12 cellular contexts compared by ENCODE assay signal in genomic region chr15:33074942-33075341, GRCh38.
DNase-seq lines count a peak whose midpoint lies in the region; ATAC-seq and TF ChIP-seq lines count a peak whose summit lies in the region.
"Had no signal": no experiment of that assay in that cellular context is flagged by ENCODE, and none has a peak within 500 bp of the region (broad histone marks: within the 10 kb centered on the region; RNA-seq: fewer than 3 reads in every experiment).

No MANE protein-coding gene starts in this region.

- H3K4me3 Mint-ChIP-seq in activated T-helper 1 cell treated with anti-CD3 and anti-CD28 coated beads, Interleukin-12 subunit alpha, Interleukin-12 subunit beta, Interleukin-2, Interleukin-4 antibody, amounts not matched to agents 30 ng/mL and 10 ng/mL and 1 ng/mL, durations not matched to agents 14 hours and 24 hours and 36 hours, result no peak overlapping the region

- no peak overlapping the region for H2AFZ ChIP-seq in OCI-LY7 (ENCODE audit: low read length)

- no peak overlapping the region for H3K4me2 ChIP-seq in OCI-LY7 (ENCODE audit: low read length)

- no peaks in the 10 kb centered on the region for H3K9me2 ChIP-seq in OCI-LY7 (ENCODE audit: insufficient read depth, low read length)

- CTCF ChIA-PET in OCI-LY7 (lab: Charles Lee; ENCODE audit: unreplicated experiment), result no interaction called here
- CTCF ChIA-PET in HEK293T (lab: Yijun Ruan, JAX), result no interaction called here

- POLR2A ChIA-PET in OCI-LY7 (lab: Charles Lee) (no interaction called here), HEK293T (lab: Yijun Ruan, JAX) (no interaction called here)

- no peak for ATAC-seq in foreskin keratinocyte

- intact Hi-C loops in left ventricle myocardium inferior (cut with micrococcal nuclease) (no loop called here), cardiac septum (cut with DNase I) (no loop called here), OCI-LY7 (cut with micrococcal nuclease; ENCODE audit: unreplicated experiment) (no loop called here)
- intact Hi-C loops in activated T-helper 1 cell treated with anti-CD3 and anti-CD28 coated beads, Interleukin-12 subunit alpha, Interleukin-12 subunit beta, Interleukin-2, Interleukin-4 antibody, amounts not matched to agents 30 ng/mL and 10 ng/mL and 1 ng/mL, durations not matched to agents 14 hours and 24 hours and 36 hours (cut with micrococcal nuclease), result no loop called here

- H3K9me3 ChIP-seq in left ventricle myocardium inferior (replicated peaks) (no peaks in the 10 kb centered on the region), OCI-LY7 (ENCODE audit: low read length) (no peaks in the 10 kb centered on the region), BE2C (no peaks in the 10 kb centered on the region)

- H3K36me3 ChIP-seq in left ventricle myocardium inferior (no peaks in the 10 kb centered on the region), OCI-LY7 (ENCODE audit: insufficient read depth, low read length) (no peaks in the 10 kb centered on the region), BE2C (no peaks in the 10 kb centered on the region)

- H3K27ac ChIP-seq in left ventricle myocardium inferior (replicated peaks) (no peak overlapping the region), OCI-LY7 (ENCODE audit: low read depth, low read length, poor library complexity, severe bottlenecking) (no peak overlapping the region), foreskin keratinocyte (no peak overlapping the region)

- TF ChIP-seq CTCF in left ventricle myocardium inferior (IDR thresholded peaks at IDR 0.05; ENCODE audit: borderline replicate concordance) (peak; percentile 47), OCI-LY7 (conservative IDR thresholded peaks at IDR 0.05; ENCODE audit: low read length) (no peak), foreskin keratinocyte (conservative IDR thresholded peaks at IDR 0.05) (peak; percentile 47), BE2C (IDR thresholded peaks at IDR 0.05; ENCODE audit: low read depth, low read length) (no peak; the same call in 1 of the 2 replicates)

- H3K36me3 Mint-ChIP-seq in activated T-helper 1 cell treated with anti-CD3 and anti-CD28 coated beads, Interleukin-12 subunit alpha, Interleukin-12 subunit beta, Interleukin-2, Interleukin-4 antibody, amounts not matched to agents 30 ng/mL and 10 ng/mL and 1 ng/mL, durations not matched to agents 14 hours and 24 hours and 36 hours (ENCODE audit: low read depth), result no peaks in the 10 kb centered on the region

- no peak overlapping the region for H3K27ac Mint-ChIP-seq in activated T-helper 1 cell treated with anti-CD3 and anti-CD28 coated beads, Interleukin-12 subunit alpha, Interleukin-12 subunit beta, Interleukin-2, Interleukin-4 antibody, amounts not matched to agents 30 ng/mL and 10 ng/mL and 1 ng/mL, durations not matched to agents 14 hours and 24 hours and 36 hours

- BruUV-seq in OCI-LY7 (replicated peaks; lab: Mats Ljungman, UMichigan), result no TSS peak

- H3K4me3 ChIP-seq in left ventricle myocardium inferior (no peak overlapping the region), OCI-LY7 (ENCODE audit: low read depth, low read length, poor library complexity, severe bottlenecking) (no peak overlapping the region), BE2C (ENCODE audit: low read depth, low read length) (no peak overlapping the region)

- no peaks in the 10 kb centered on the region for H4K20me1 ChIP-seq in OCI-LY7 (ENCODE audit: insufficient read depth, low read length)

- H3K27me3 Mint-ChIP-seq in activated T-helper 1 cell treated with anti-CD3 and anti-CD28 coated beads, Interleukin-12 subunit alpha, Interleukin-12 subunit beta, Interleukin-2, Interleukin-4 antibody, amounts not matched to agents 30 ng/mL and 10 ng/mL and 1 ng/mL, durations not matched to agents 14 hours and 24 hours and 36 hours (ENCODE audit: insufficient read depth), result peaks cover 18% of the 10 kb centered on the region

- H3K9me3 Mint-ChIP-seq in activated T-helper 1 cell treated with anti-CD3 and anti-CD28 coated beads, Interleukin-12 subunit alpha, Interleukin-12 subunit beta, Interleukin-2, Interleukin-4 antibody, amounts not matched to agents 30 ng/mL and 10 ng/mL and 1 ng/mL, durations not matched to agents 14 hours and 24 hours and 36 hours, result no peaks in the 10 kb centered on the region

- H3K27me3 ChIP-seq in left ventricle myocardium inferior (ENCODE audit: low read depth) (no peaks in the 10 kb centered on the region), foreskin keratinocyte (no peaks in the 10 kb centered on the region), BE2C (no peaks in the 10 kb centered on the region)

- H3K4me1 Mint-ChIP-seq in activated T-helper 1 cell treated with anti-CD3 and anti-CD28 coated beads, Interleukin-12 subunit alpha, Interleukin-12 subunit beta, Interleukin-2, Interleukin-4 antibody, amounts not matched to agents 30 ng/mL and 10 ng/mL and 1 ng/mL, durations not matched to agents 14 hours and 24 hours and 36 hours (ENCODE audit: low read depth), result no peaks in the 10 kb centered on the region

- DNase-seq in left ventricle myocardium inferior (no peak), cardiac septum (ENCODE audit: low spot score) (no peak), OCI-LY7 (ENCODE audit: low spot score) (peak; percentile 3), foreskin keratinocyte (no peak), BE2C (no peak), HEK293T (ENCODE audit: extremely low spot score) (no peak), hepatic stellate cell (ENCODE audit: low spot score) (no peak)
- DNase-seq in activated T-helper 1 cell treated with anti-CD3 and anti-CD28 coated beads, Interleukin-12 subunit alpha, Interleukin-12 subunit beta, Interleukin-2, Interleukin-4 antibody, amounts not matched to agents 30 ng/mL and 10 ng/mL and 1 ng/mL, durations not matched to agents 14 hours and 24 hours and 36 hours (ENCODE audit: low spot score), result no peak
- DNase-seq: DND-41; foreskin fibroblast; NCI-H2081 treated with DMSO at 0.1 percent for 48 hours; stimulated activated CD4-positive, alpha-beta T cell treated with anti-CD3 and anti-CD28 coated beads, Interleukin-15, amount 100 ng/mL, for 24 hours had no signal

- H3K4me1 ChIP-seq in left ventricle myocardium inferior, result no peaks in the 10 kb centered on the region
- H3K4me1 ChIP-seq in OCI-LY7 (ENCODE audit: insufficient read depth, low read length, poor library complexity, severe bottlenecking), result no peaks in the 10 kb centered on the region
- H3K4me1 ChIP-seq in foreskin keratinocyte, result no peaks in the 10 kb centered on the region
- peaks cover 5% of the 10 kb centered on the region; the same call in 1 of the 2 replicates for H3K4me1 ChIP-seq in BE2C

- no peaks in the 10 kb centered on the region for H3K79me2 ChIP-seq in OCI-LY7 (ENCODE audit: insufficient read depth, low read depth, low read length)

TF ChIP-seq in HEK293T, 16 proteins besides CTCF, POLR2A, EP300 and RAD21:
- TF ChIP-seq SP1 (IDR thresholded peaks at IDR 0.05), result no peak
- TF ChIP-seq NFRKB (IDR thresholded peaks at IDR 0.05), result no peak
- TF ChIP-seq CTBP1 (IDR thresholded peaks at IDR 0.05; ENCODE audit: borderline replicate concordance), result no peak
- no peak for TF ChIP-seq ARNT (IDR thresholded peaks at IDR 0.05)
- TF ChIP-seq FOXA1 (IDR thresholded peaks at IDR 0.05), result no peak
- TF ChIP-seq FOXK2 (IDR thresholded peaks at IDR 0.05), result no peak
- no peak for TF ChIP-seq BHLHE40 (IDR thresholded peaks at IDR 0.05; ENCODE audit: borderline replicate concordance)
- TF ChIP-seq SUZ12 (IDR thresholded peaks at IDR 0.05), result no peak
- TF ChIP-seq FOXM1 (IDR thresholded peaks at IDR 0.05; ENCODE audit: borderline replicate concordance), result no peak
- no peak for TF ChIP-seq PKNOX1 (IDR thresholded peaks at IDR 0.05)
- TF ChIP-seq ZNF384 (IDR thresholded peaks at IDR 0.05), result no peak
- no peak for TF ChIP-seq TARDBP (IDR thresholded peaks at IDR 0.05)
- TF ChIP-seq HDGF (IDR thresholded peaks at IDR 0.05; ENCODE audit: borderline replicate concordance), result no peak
- TF ChIP-seq LEF1 (IDR thresholded peaks at IDR 0.05; ENCODE audit: borderline replicate concordance), result no peak
- no peak for TF ChIP-seq L3MBTL2 (conservative IDR thresholded peaks at IDR 0.05)
- no peak for TF ChIP-seq ELF4 (IDR thresholded peaks at IDR 0.05)

Comparison
In these comparisons a context has a peak if more than half of its experiments do, and no peak if none do; other contexts are left out.
1. CTCF ChIP-seq: peak in left ventricle myocardium inferior (single experiment) and foreskin keratinocyte (single experiment); none in OCI-LY7 (single experiment) and BE2C (single experiment).